ENCODE assay signal across 19 cellular contexts in the genomic region with DNA sequence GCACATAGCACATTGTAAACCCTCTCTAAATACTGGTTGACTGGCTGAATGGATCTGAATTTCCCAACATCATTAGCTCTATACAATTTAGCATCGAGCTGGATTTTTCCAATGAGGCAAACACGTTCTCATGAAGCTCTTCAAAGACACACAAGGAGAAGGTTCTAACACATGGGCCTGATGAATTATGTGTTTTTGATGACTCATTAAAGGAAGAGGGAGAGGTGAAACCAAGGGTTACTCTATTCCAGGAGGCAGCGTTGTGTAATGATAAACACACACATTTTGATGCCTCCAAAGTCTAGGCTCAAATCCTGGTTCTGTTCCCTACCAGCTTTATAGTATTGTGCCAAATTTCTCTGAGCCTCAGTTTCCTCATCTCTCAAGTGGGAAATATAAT.
DNase-seq lines count a peak whose midpoint lies in the region; ATAC-seq and TF ChIP-seq lines count a peak whose summit lies in the region.
"Had no signal": no experiment of that assay in that cellular context is flagged by ENCODE, and none has a peak within 500 bp of the region (broad histone marks: within the 10 kb centered on the region; RNA-seq: fewer than 3 reads in every experiment).

No MANE protein-coding gene starts in this region.

- ATAC-seq in HCT116 = no peak
- no peak for ATAC-seq in activated CD8-positive, alpha-beta T cell treated with anti-CD3 and anti-CD28 coated beads, Interleukin-2, amount 10 ng/mL, durations not matched to agents 7 days and 5 days
- no peak for ATAC-seq in HG02763 (IDR thresholded peaks at IDR 0.05; ENCODE audit: unreplicated experiment)
- ATAC-seq: body of pancreas; stimulated activated effector memory CD8-positive, alpha-beta T cell treated with anti-CD3 and anti-CD28 coated beads, Interleukin-12 subunit alpha, Interleukin-12 subunit beta, amount 100 ng/mL, for 72 hours had no signal

- no peak for TF ChIP-seq POLR2A in HCT116 (IDR thresholded peaks at IDR 0.05; ENCODE audit: borderline replicate concordance, extremely low read depth, insufficient read depth, insufficient read length)

- no peak for TF ChIP-seq CTCF in HCT116 (IDR thresholded peaks at IDR 0.05 in 2 of 3, conservative IDR thresholded peaks at IDR 0.05 in 1 of 3; ENCODE audit: borderline replicate concordance in 1 of 3, insufficient read depth in 1 of 3, low read depth in 2 of 3, low read length in 2 of 3)
- TF ChIP-seq CTCF in fibroblast of mammary gland (conservative IDR thresholded peaks at IDR 0.05; ENCODE audit: control insufficient read depth, insufficient read depth, low read depth, low read length) = no peak

- H3K27ac Mint-ChIP-seq in activated T-helper 1 cell treated with anti-CD3 and anti-CD28 coated beads, Interleukin-12 subunit alpha, Interleukin-12 subunit beta, Interleukin-2, Interleukin-4 antibody, amounts not matched to agents 30 ng/mL and 10 ng/mL and 1 ng/mL, durations not matched to agents 14 hours and 24 hours and 36 hours = peak overlapping the region; percentile 22
- no peak overlapping the region for H3K27ac Mint-ChIP-seq in activated CD8-positive, alpha-beta T cell treated with anti-CD3 and anti-CD28 coated beads, Interleukin-2, amount 10 ng/mL, durations not matched to agents 7 days and 5 days
- H3K27ac Mint-ChIP-seq: B cell; stimulated activated effector memory CD8-positive, alpha-beta T cell treated with anti-CD3 and anti-CD28 coated beads, Interleukin-12 subunit alpha, Interleukin-12 subunit beta, amount 100 ng/mL, for 72 hours had no signal

- 0 out of 2 replicates have a peak overlapping the region, but pooled peaks have one; percentile 8 for H3K4me2 ChIP-seq in HCT116 (ENCODE audit: low read length)

- H2AFZ ChIP-seq in HCT116 (ENCODE audit: low read depth, low read length, poor library complexity, severe bottlenecking) = peak overlapping the region; percentile 63

- peaks cover 12% of the 10 kb centered on the region for H3K4me1 Mint-ChIP-seq in activated T-helper 1 cell treated with anti-CD3 and anti-CD28 coated beads, Interleukin-12 subunit alpha, Interleukin-12 subunit beta, Interleukin-2, Interleukin-4 antibody, amounts not matched to agents 30 ng/mL and 10 ng/mL and 1 ng/mL, durations not matched to agents 14 hours and 24 hours and 36 hours (ENCODE audit: low read depth)
- H3K4me1 Mint-ChIP-seq in activated CD8-positive, alpha-beta T cell treated with anti-CD3 and anti-CD28 coated beads, Interleukin-2, amount 10 ng/mL, durations not matched to agents 7 days and 5 days (ENCODE audit: low read depth) = no peaks in the 10 kb centered on the region
- H3K4me1 Mint-ChIP-seq: B cell; neural crest cell; stimulated activated effector memory CD8-positive, alpha-beta T cell treated with anti-CD3 and anti-CD28 coated beads, Interleukin-12 subunit alpha, Interleukin-12 subunit beta, amount 100 ng/mL, for 72 hours had no signal

- no peaks in the 10 kb centered on the region for H3K79me2 ChIP-seq in HCT116 (ENCODE audit: insufficient read depth, low read length)

- H3K27ac ChIP-seq in HCT116 (ENCODE audit: low read depth, low read length) = no peak overlapping the region
- H3K27ac ChIP-seq: SJCRH30 had no signal

- intact Hi-C loops in HCT116 (cut with micrococcal nuclease) = no loop called here
- intact Hi-C loops in activated T-helper 1 cell treated with anti-CD3 and anti-CD28 coated beads, Interleukin-12 subunit alpha, Interleukin-12 subunit beta, Interleukin-2, Interleukin-4 antibody, amounts not matched to agents 30 ng/mL and 10 ng/mL and 1 ng/mL, durations not matched to agents 14 hours and 24 hours and 36 hours (cut with micrococcal nuclease) = loop anchor here (5.0 kb wide), 1 partner anchor 255 kb away; no protein-coding TSS in a partner anchor

- DNase-seq in DMS53 (lab: John Stamatoyannopoulos, UW) (peak; percentile 48), HCT116 (ENCODE audit: low read depth, low spot score) (no peak), fibroblast of mammary gland (ENCODE audit: low read depth) (peak; percentile 75), NCI-H748 treated with DMSO at 0.1 percent for 48 hours (lab: John Stamatoyannopoulos, UW) (no peak), NCI-H2029 treated with DMSO at 0.1 percent for 48 hours (lab: John Stamatoyannopoulos, UW) (no peak)
- DNase-seq in activated T-helper 1 cell treated with anti-CD3 and anti-CD28 coated beads, Interleukin-12 subunit alpha, Interleukin-12 subunit beta, Interleukin-2, Interleukin-4 antibody, amounts not matched to agents 30 ng/mL and 10 ng/mL and 1 ng/mL, durations not matched to agents 14 hours and 24 hours and 36 hours (ENCODE audit: low spot score) = no peak
- no peak for DNase-seq in activated CD8-positive, alpha-beta T cell treated with anti-CD3 and anti-CD28 coated beads, Interleukin-2, amount 10 ng/mL, durations not matched to agents 7 days and 5 days
- DNase-seq: activated CD4-positive, alpha-beta T cell treated with anti-CD3 and anti-CD28 coated beads for 1 hour; activated CD8-positive, alpha-beta memory T cell treated with anti-CD3 and anti-CD28 coated beads, Interleukin-2, amount 50 U/mL, for 48 hours; activated naive CD4-positive, alpha-beta T cell; body of pancreas; NCI-H146; NCI-H446; SJCRH30; stimulated activated CD4-positive, alpha-beta T cell treated with anti-CD3 and anti-CD28 coated beads, Interleukin-12 subunit alpha, Interleukin-12 subunit beta, amount 100 ng/mL, for 4 hours had no signal

- H3K27me3 ChIP-seq in HCT116 (ENCODE audit: insufficient read depth, low read length) = peaks cover 10% of the 10 kb centered on the region
- H3K27me3 ChIP-seq: body of pancreas, SJCRH30 had no signal

- H3K4me3 ChIP-seq in HCT116 (replicated peaks in 1 of 2; ENCODE audit: low read depth in 1 of 2, low read length in 2 of 2) (no peak overlapping the region), fibroblast of mammary gland (ENCODE audit: control insufficient read depth, low read depth, low read length) (no peak overlapping the region)
- H3K4me3 ChIP-seq: body of pancreas, SJCRH30 had no signal

- no peaks in the 10 kb centered on the region for H3K36me3 ChIP-seq in HCT116 (ENCODE audit: control insufficient read depth in 1 of 2, insufficient read depth in 2 of 2, low read length in 2 of 2)
- H3K36me3 ChIP-seq: SJCRH30 had no signal

- peaks cover 9% of the 10 kb centered on the region for H3K9me3 Mint-ChIP-seq in activated T-helper 1 cell treated with anti-CD3 and anti-CD28 coated beads, Interleukin-12 subunit alpha, Interleukin-12 subunit beta, Interleukin-2, Interleukin-4 antibody, amounts not matched to agents 30 ng/mL and 10 ng/mL and 1 ng/mL, durations not matched to agents 14 hours and 24 hours and 36 hours
- H3K9me3 Mint-ChIP-seq in activated CD8-positive, alpha-beta T cell treated with anti-CD3 and anti-CD28 coated beads, Interleukin-2, amount 10 ng/mL, durations not matched to agents 7 days and 5 days (ENCODE audit: insufficient read depth) = no peaks in the 10 kb centered on the region
- H3K9me3 Mint-ChIP-seq: neural crest cell; stimulated activated effector memory CD8-positive, alpha-beta T cell treated with anti-CD3 and anti-CD28 coated beads, Interleukin-12 subunit alpha, Interleukin-12 subunit beta, amount 100 ng/mL, for 72 hours had no signal

- no peak overlapping the region for H3K9ac ChIP-seq in HCT116 (ENCODE audit: low read length)

- POLR2A ChIA-PET in HCT116 (lab: Charles Lee) = no interaction called here
- POLR2A ChIA-PET in activated CD8-positive, alpha-beta T cell treated with anti-CD3 and anti-CD28 coated beads, Interleukin-2, amount 10 ng/mL, durations not matched to agents 7 days and 5 days (lab: Charles Lee) = no interaction called here

- no peaks in the 10 kb centered on the region for H3K27me3 Mint-ChIP-seq in activated T-helper 1 cell treated with anti-CD3 and anti-CD28 coated beads, Interleukin-12 subunit alpha, Interleukin-12 subunit beta, Interleukin-2, Interleukin-4 antibody, amounts not matched to agents 30 ng/mL and 10 ng/mL and 1 ng/mL, durations not matched to agents 14 hours and 24 hours and 36 hours (ENCODE audit: insufficient read depth)
- peaks cover 10% of the 10 kb centered on the region for H3K27me3 Mint-ChIP-seq in activated CD8-positive, alpha-beta T cell treated with anti-CD3 and anti-CD28 coated beads, Interleukin-2, amount 10 ng/mL, durations not matched to agents 7 days and 5 days (ENCODE audit: low read depth)

- H3K9me2 ChIP-seq in HCT116 (ENCODE audit: insufficient read depth) = no peaks in the 10 kb centered on the region

- H3K36me3 Mint-ChIP-seq in activated T-helper 1 cell treated with anti-CD3 and anti-CD28 coated beads, Interleukin-12 subunit alpha, Interleukin-12 subunit beta, Interleukin-2, Interleukin-4 antibody, amounts not matched to agents 30 ng/mL and 10 ng/mL and 1 ng/mL, durations not matched to agents 14 hours and 24 hours and 36 hours (ENCODE audit: low read depth) = no peaks in the 10 kb centered on the region
- H3K36me3 Mint-ChIP-seq in activated CD8-positive, alpha-beta T cell treated with anti-CD3 and anti-CD28 coated beads, Interleukin-2, amount 10 ng/mL, durations not matched to agents 7 days and 5 days (ENCODE audit: low read depth) = no peaks in the 10 kb centered on the region
- H3K36me3 Mint-ChIP-seq: stimulated activated effector memory CD8-positive, alpha-beta T cell treated with anti-CD3 and anti-CD28 coated beads, Interleukin-12 subunit alpha, Interleukin-12 subunit beta, amount 100 ng/mL, for 72 hours had no signal

- H3K9me3 ChIP-seq in HCT116 (ENCODE audit: control insufficient read depth in 1 of 2, insufficient read depth in 1 of 2, low read depth in 1 of 2, low read length in 2 of 2) = no peaks in the 10 kb centered on the region
- H3K9me3 ChIP-seq: body of pancreas, SJCRH30 had no signal

- BruUV-seq in HCT116 (replicated peaks; lab: Mats Ljungman, UMichigan) = no TSS peak

- no peak overlapping the region for H3K4me3 Mint-ChIP-seq in activated T-helper 1 cell treated with anti-CD3 and anti-CD28 coated beads, Interleukin-12 subunit alpha, Interleukin-12 subunit beta, Interleukin-2, Interleukin-4 antibody, amounts not matched to agents 30 ng/mL and 10 ng/mL and 1 ng/mL, durations not matched to agents 14 hours and 24 hours and 36 hours
- no peak overlapping the region for H3K4me3 Mint-ChIP-seq in activated CD8-positive, alpha-beta T cell treated with anti-CD3 and anti-CD28 coated beads, Interleukin-2, amount 10 ng/mL, durations not matched to agents 7 days and 5 days
- H3K4me3 Mint-ChIP-seq: B cell; neural crest cell; stimulated activated effector memory CD8-positive, alpha-beta T cell treated with anti-CD3 and anti-CD28 coated beads, Interleukin-12 subunit alpha, Interleukin-12 subunit beta, amount 100 ng/mL, for 72 hours had no signal

- no peak for TF ChIP-seq RAD21 in HCT116 (IDR thresholded peaks at IDR 0.05; ENCODE audit: low read depth)

- H4K20me1 ChIP-seq in HCT116 (ENCODE audit: insufficient read depth) = no peaks in the 10 kb centered on the region

- H3K4me1 ChIP-seq in HCT116 (ENCODE audit: control insufficient read depth in 1 of 2, insufficient read depth in 2 of 2, low read length in 2 of 2) = peaks cover 3 to 9% of the 10 kb centered on the region in 2 experiments; a peak in 3 of 4 replicates
- H3K4me1 ChIP-seq: SJCRH30 had no signal

- RAD21 ChIA-PET in HCT116 (lab: Charles Lee; ENCODE audit: low non-redundant PET in 1 of 2, low total read pairs in 2 of 2, uncharacterized antibody in 2 of 2, unreplicated experiment in 2 of 2) = no interaction called here

- CTCF ChIA-PET in HCT116 (lab: Charles Lee) = no interaction called here
- CTCF ChIA-PET in activated CD8-positive, alpha-beta T cell treated with anti-CD3 and anti-CD28 coated beads, Interleukin-2, amount 10 ng/mL, durations not matched to agents 7 days and 5 days (lab: Charles Lee) = interaction anchor here (0.5 kb wide), 1 partner anchor 37 kb away, joined by 3 read pairs; no protein-coding TSS in a partner anchor

Comparison
In these comparisons a context has a peak if more than half of its experiments do, and no peak if none do; other contexts are left out.
1. DNase-seq: peak in DMS53 (single experiment) and fibroblast of mammary gland (single experiment); none in HCT116 (single experiment), activated T-helper 1 cell treated with anti-CD3 and anti-CD28 coated beads, Interleukin-12 subunit alpha, Interleukin-12 subunit beta, Interleukin-2, Interleukin-4 antibody, amounts not matched to agents 30 ng/mL and 10 ng/mL and 1 ng/mL, durations not matched to agents 14 hours and 24 hours and 36 hours (single experiment), activated CD8-positive, alpha-beta T cell treated with anti-CD3 and anti-CD28 coated beads, Interleukin-2, amount 10 ng/mL, durations not matched to agents 7 days and 5 days (single experiment), NCI-H748 treated with DMSO at 0.1 percent for 48 hours (single experiment) and NCI-H2029 treated with DMSO at 0.1 percent for 48 hours (single experiment).